15 cellular contexts compared by ENCODE assay signal in the genomic region with DNA sequence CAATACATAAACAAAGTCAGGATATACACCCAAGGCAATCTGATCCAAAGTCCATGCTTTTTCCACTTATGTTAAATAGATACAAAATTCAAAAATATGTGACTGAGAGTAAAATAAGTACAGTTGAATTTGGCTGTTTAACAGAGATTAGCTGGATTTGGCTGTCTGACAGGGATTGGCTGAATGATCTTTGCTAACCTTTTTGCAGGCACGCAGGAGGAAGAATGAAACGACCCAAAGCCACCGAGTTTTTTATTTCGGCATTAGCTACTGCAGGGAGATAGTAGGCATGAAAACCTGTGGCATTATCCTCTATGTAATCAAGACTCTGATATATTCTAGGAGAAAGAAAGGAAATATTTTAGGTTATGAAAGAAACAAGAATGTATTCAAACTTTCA. TPM values are rescaled to one million over a fixed set of nuclear protein-coding genes. Genes with fewer than 3 reads are reported as not detected.
"Had no signal": no experiment of that assay in that cellular context is flagged by ENCODE, and none has a peak within 500 bp of the region (broad histone marks: within the 10 kb centered on the region; RNA-seq: fewer than 3 reads in every experiment).

No MANE protein-coding gene starts in this region.

RNA-seq across cellular contexts. Expression of gene TERB2, which starts 26.2 kb away (rescaled TPM):
- total RNA-seq: activated B cell treated with CpG ODN at 0.5 μM for 24 hours; activated CD4-positive, alpha-beta memory T cell treated with anti-CD3 and anti-CD28 coated beads for 36 hours; activated CD4-positive, alpha-beta memory T cell treated with anti-CD3 and anti-CD28 coated beads, Interleukin-2, amount 10 ng/mL, durations not matched to agents 7 days and 5 days; activated CD4-positive, alpha-beta T cell treated with anti-CD3 and anti-CD28 coated beads for 36 hours; activated CD4-positive, alpha-beta T cell treated with anti-CD3 and anti-CD28 coated beads, Interleukin-2, amount 10 ng/mL, durations not matched to agents 24 days and 14 days; activated CD4-positive, alpha-beta T cell treated with anti-CD3 and anti-CD28 coated beads, Interleukin-2, amount 10 ng/mL, durations not matched to agents 7 days and 5 days; activated CD8-positive, alpha-beta memory T cell treated with anti-CD3 and anti-CD28 coated beads for 36 hours; activated CD8-positive, alpha-beta memory T cell treated with anti-CD3 and anti-CD28 coated beads, Interleukin-2, amount 10 ng/mL, durations not matched to agents 7 days and 5 days; activated CD8-positive, alpha-beta T cell treated with anti-CD3 and anti-CD28 coated beads for 36 hours; activated CD8-positive, alpha-beta T cell treated with anti-CD3 and anti-CD28 coated beads, Interleukin-2, amount 10 ng/mL, durations not matched to agents 7 days and 5 days; T-cell; T-helper 1 cell treated with Interleukin-12 subunit alpha and Interleukin-12 subunit beta and Interleukin-4 antibody, amounts not matched to agents 30 ng/mL and 1 ng/mL, for 36 hours; T-helper 17 cell; T-helper 2 cell treated with Interferon-gamma antibody and Interleukin-4, amounts not matched to agents 100 ng/mL and 5 ng/mL, for 36 hours; WTC11 had no signal
